23 cellular contexts compared by ENCODE assay signal in genomic region chr20:32903666-32904175, GRCh38. TPM values are rescaled to one million over a fixed set of nuclear protein-coding genes. Genes with fewer than 3 reads are reported as not detected.
"Had no signal": no experiment of that assay in that cellular context is flagged by ENCODE, and none has a peak within 500 bp of the region (broad histone marks: within the 10 kb centered on the region; RNA-seq: fewer than 3 reads in every experiment).

No MANE protein-coding gene starts in this region.

- H3K27me3 ChIP-seq: heart left ventricle, neutrophil, right lobe of liver, stomach had no signal

- H3K4me3 ChIP-seq: coronary artery, heart left ventricle, psoas muscle, right lobe of liver, stomach, thoracic aorta had no signal

- H3K4me1 ChIP-seq: heart left ventricle, psoas muscle, right lobe of liver, stomach had no signal

- H3K9me3 Mint-ChIP-seq: naive thymus-derived CD4-positive, alpha-beta T cell; nephron progenitor cell had no signal

- H3K27me3 Mint-ChIP-seq: naive thymus-derived CD4-positive, alpha-beta T cell had no signal

- DNase-seq: effector CD8-positive, alpha-beta T cell; heart left ventricle; hippocampal formation; kidney glomerular epithelial cell; naive thymus-derived CD4-positive, alpha-beta T cell; nephron progenitor cell; retina; right lobe of liver; stimulated activated CD4-positive, alpha-beta T cell treated with anti-CD3 and anti-CD28 coated beads, Interleukin-15, amount 100 ng/mL, for 24 hours; stimulated activated CD4-positive, alpha-beta T cell treated with anti-CD3 and anti-CD28 coated beads, Interleukin-1b, Interleukin-23, amount 100 ng/mL, for 48 hours; stimulated activated CD4-positive, alpha-beta T cell treated with anti-CD3 and anti-CD28 coated beads, Interleukin-4, amount 100 ng/mL, for 24 hours; stimulated activated naive CD4-positive, alpha-beta T cell; stomach; trophoblast cell had no signal

- H3K4me3 Mint-ChIP-seq: nephron progenitor cell had no signal

- H3K9me3 ChIP-seq: heart left ventricle, neutrophil, psoas muscle, right lobe of liver, stomach, thoracic aorta had no signal

- H3K27ac Mint-ChIP-seq: nephron progenitor cell had no signal

- H3K27ac ChIP-seq: coronary artery, heart left ventricle, neutrophil, psoas muscle, right lobe of liver, stomach, thoracic aorta had no signal

- H3K36me3 ChIP-seq: heart left ventricle, neutrophil, right lobe of liver, stomach, thoracic aorta had no signal

- H3K36me3 Mint-ChIP-seq: naive thymus-derived CD4-positive, alpha-beta T cell had no signal

RNA-seq across cellular contexts. Expression of gene EFCAB8, which starts 45.0 kb away (rescaled TPM):
- total RNA-seq: dermis microvascular lymphatic vessel endothelial cell, frontal cortex, glomerular endothelial cell had no signal
- polyA plus RNA-seq: fibroblast of lung, liver, stomach had no signal
